ENCODE assay signal across 8 cellular contexts in the genomic region with DNA sequence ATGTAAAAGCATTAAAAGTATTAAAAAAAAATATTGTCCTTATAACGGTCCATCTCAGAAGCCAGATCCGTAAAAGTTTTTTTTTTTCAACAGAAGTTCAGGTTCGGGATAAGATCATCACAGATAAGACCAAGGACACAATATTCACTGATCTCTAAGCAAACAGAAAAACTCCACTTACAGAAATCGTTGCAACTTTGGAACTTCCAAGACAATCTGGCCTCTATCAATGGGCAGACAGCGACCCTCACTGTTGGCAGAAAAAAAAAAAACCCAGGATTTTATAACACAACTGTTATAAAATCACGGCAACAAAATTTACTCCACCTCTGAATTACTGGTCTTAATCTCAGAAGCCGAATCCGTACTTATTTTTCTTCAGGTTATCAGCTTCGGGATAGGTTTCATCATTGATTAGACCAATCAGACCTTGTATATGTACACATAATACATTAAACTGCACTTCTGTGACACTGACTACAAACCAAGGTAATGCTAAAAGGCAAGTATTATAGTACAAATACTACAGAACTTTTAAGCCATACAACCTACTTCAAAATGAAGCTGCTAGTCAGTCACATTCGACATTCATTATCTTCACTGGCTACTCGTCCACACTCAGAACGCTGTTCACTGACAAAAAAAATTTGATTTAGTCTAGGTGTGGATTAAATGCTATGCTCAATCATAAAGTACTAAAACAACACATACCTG. TPM values are rescaled to one million over a fixed set of nuclear protein-coding genes. Genes with fewer than 3 reads are reported as not detected.
DNase-seq lines count a peak whose midpoint lies in the region; ATAC-seq and TF ChIP-seq lines count a peak whose summit lies in the region.

No MANE protein-coding gene starts in this region.

- H3K9me3 ChIP-seq in MM.1S (replicated peaks; ENCODE audit: insufficient read depth, low read length) (no peaks in the 10 kb centered on the region), mononuclear cell (ENCODE audit: low read depth, low read length) (no peaks in the 10 kb centered on the region)

- H3K27me3 Mint-ChIP-seq in chondrocyte (ENCODE audit: low read depth): no peaks in the 10 kb centered on the region

- H3K4me1 ChIP-seq in MM.1S (ENCODE audit: low read length) (peaks cover 14% of the 10 kb centered on the region), mononuclear cell (ENCODE audit: insufficient read depth, low read length) (peaks cover 47% of the 10 kb centered on the region)

- H3K9ac ChIP-seq in MM.1S (ENCODE audit: low read length): peak overlapping the region; percentile 94

- H3K9me3 Mint-ChIP-seq in chondrocyte (ENCODE audit: low read depth): no peaks in the 10 kb centered on the region

- H3K36me3 Mint-ChIP-seq in chondrocyte (ENCODE audit: low read depth): peaks cover 23% of the 10 kb centered on the region

- H3K27ac Mint-ChIP-seq in chondrocyte (ENCODE audit: unreplicated experiment): peak overlapping the region; percentile 97

- peaks cover 61% of the 10 kb centered on the region for H3K79me2 ChIP-seq in MM.1S (ENCODE audit: low read length)

- H3K4me1 Mint-ChIP-seq in chondrocyte (ENCODE audit: low read depth): peaks cover 54% of the 10 kb centered on the region

- H3K9me2 ChIP-seq in MM.1S (replicated peaks; ENCODE audit: insufficient read depth, low read length): no peaks in the 10 kb centered on the region

- peaks cover 20% of the 10 kb centered on the region for H4K20me1 ChIP-seq in MM.1S (ENCODE audit: insufficient read depth, low read length)

- TF ChIP-seq CTCF in MM.1S (IDR thresholded peaks at IDR 0.05; ENCODE audit: low read length): peak; percentile 21; the same call in 1 of the 2 replicates
- TF ChIP-seq CTCF in chondrocyte (IDR thresholded peaks at IDR 0.05): peak; percentile 78

- H3K27me3 ChIP-seq in MM.1S (replicated peaks; ENCODE audit: insufficient read depth, low read length): no peaks in the 10 kb centered on the region
- H3K27me3 ChIP-seq in mononuclear cell (ENCODE audit: insufficient read depth, low read length): no peaks in the 10 kb centered on the region

- H3K4me3 Mint-ChIP-seq in chondrocyte (ENCODE audit: unreplicated experiment): peak overlapping the region; percentile 99

- peak overlapping the region; percentile 71 for H3K4me2 ChIP-seq in MM.1S (ENCODE audit: low read depth, low read length)

- peak overlapping the region; percentile 96; the same call in 1 of the 2 replicates for H3K27ac ChIP-seq in MM.1S (ENCODE audit: low read length)

- peak overlapping the region; percentile 100 for H3K4me3 ChIP-seq in GM08714 (ENCODE audit: low read length)
- peak overlapping the region; percentile 96 for H3K4me3 ChIP-seq in MM.1S (ENCODE audit: low read length)
- H3K4me3 ChIP-seq in mononuclear cell (ENCODE audit: low read length): peak overlapping the region; percentile 99

- peaks cover 78% of the 10 kb centered on the region for H3F3A ChIP-seq in MM.1S (ENCODE audit: insufficient read depth, low read length)

- peaks cover 12% of the 10 kb centered on the region; the same call in 1 of the 2 replicates for H3K36me3 ChIP-seq in MM.1S (replicated peaks; ENCODE audit: insufficient read depth, low read length)

- DNase-seq in MM.1S (no peak), chondrocyte (ENCODE audit: low spot score) (no peak), NCI-H187 treated with DMSO at 0.1 percent for 48 hours (lab: John Stamatoyannopoulos, UW) (no peak), H4 (ENCODE audit: low spot score) (no peak)

- H2AFZ ChIP-seq in MM.1S (ENCODE audit: low read length): no peak overlapping the region

- no peak for ATAC-seq in HG02970 (IDR thresholded peaks at IDR 0.05; ENCODE audit: low FRiP score, unreplicated experiment)
- ATAC-seq in GM21367 (IDR thresholded peaks at IDR 0.05; ENCODE audit: unreplicated experiment): no peak

RNA-seq across cellular contexts. Expression of a gene that starts 34.7 kb away (rescaled TPM):
- total RNA-seq in chondrocyte (87.4 to 116 TPM (median 90.5 TPM) in 3 replicates), mononuclear cell (52.4 TPM)
- 43.6 and 57.2 TPM in 2 replicates for total RNA-seq in H4 (2014; rRNA removed; shearing (Covaris generic))
